Comparison of ENCODE assay signal across 11 cellular contexts in genomic region chr12:52722680-52723079, GRCh38. TPM values are rescaled to one million over a fixed set of nuclear protein-coding genes. Genes with fewer than 3 reads are reported as not detected.
"Had no signal": no experiment of that assay in that cellular context is flagged by ENCODE, and none has a peak within 500 bp of the region (broad histone marks: within the 10 kb centered on the region; RNA-seq: fewer than 3 reads in every experiment).

No MANE protein-coding gene starts in this region.

- H3K4me1 ChIP-seq: HAP-1 had no signal

- H3K4me1 Mint-ChIP-seq: GM23338 had no signal

- H3K9me3 Mint-ChIP-seq: GM23338, HFFc6 had no signal

- H3K36me3 ChIP-seq: HAP-1 had no signal

- ATAC-seq: GM23338, HCT116 had no signal

- H3K9me3 ChIP-seq: HAP-1 had no signal

- H3K27ac ChIP-seq: GM23248 had no signal

- H3K27ac Mint-ChIP-seq: GM23338, H9, HFFc6 had no signal

- H3K4me3 ChIP-seq: GM23248, GM23338, HAP-1 had no signal

- H3K4me3 Mint-ChIP-seq: GM23338, H9, HFFc6 had no signal

- DNase-seq: GM23248, GOT3, H7, H9, HCEC 1CT, HFFc6 had no signal

RNA-seq across cellular contexts. Expression of gene KRT77, which starts 19.4 kb away (rescaled TPM):
- total RNA-seq: GM23248, GM23338, H1, H4, H7, H9, HFFc6 had no signal

RNA-seq across cellular contexts. Expression of gene KRT1, which starts 42.5 kb away (rescaled TPM):
- total RNA-seq: GM23248, GM23338, H1, H4, H7, H9, HFFc6 had no signal

RNA-seq across cellular contexts. Expression of gene KRT76, which starts 54.5 kb away (rescaled TPM):
- total RNA-seq: GM23248, GM23338, H1, H4, H7, H9, HFFc6 had no signal
